8 cellular contexts compared by ENCODE assay signal in genomic region chr18:36129300-36130038, GRCh38. TPM values are rescaled to one million over a fixed set of nuclear protein-coding genes. Genes with fewer than 3 reads are reported as not detected.
DNase-seq lines count a peak whose midpoint lies in the region; ATAC-seq lines count a peak whose summit lies in the region.

Gene ELP2 (plus strand): TSS chr18:36129899. CDS start chr18:36129934, 35 bp downstream.
A gene with protein sequence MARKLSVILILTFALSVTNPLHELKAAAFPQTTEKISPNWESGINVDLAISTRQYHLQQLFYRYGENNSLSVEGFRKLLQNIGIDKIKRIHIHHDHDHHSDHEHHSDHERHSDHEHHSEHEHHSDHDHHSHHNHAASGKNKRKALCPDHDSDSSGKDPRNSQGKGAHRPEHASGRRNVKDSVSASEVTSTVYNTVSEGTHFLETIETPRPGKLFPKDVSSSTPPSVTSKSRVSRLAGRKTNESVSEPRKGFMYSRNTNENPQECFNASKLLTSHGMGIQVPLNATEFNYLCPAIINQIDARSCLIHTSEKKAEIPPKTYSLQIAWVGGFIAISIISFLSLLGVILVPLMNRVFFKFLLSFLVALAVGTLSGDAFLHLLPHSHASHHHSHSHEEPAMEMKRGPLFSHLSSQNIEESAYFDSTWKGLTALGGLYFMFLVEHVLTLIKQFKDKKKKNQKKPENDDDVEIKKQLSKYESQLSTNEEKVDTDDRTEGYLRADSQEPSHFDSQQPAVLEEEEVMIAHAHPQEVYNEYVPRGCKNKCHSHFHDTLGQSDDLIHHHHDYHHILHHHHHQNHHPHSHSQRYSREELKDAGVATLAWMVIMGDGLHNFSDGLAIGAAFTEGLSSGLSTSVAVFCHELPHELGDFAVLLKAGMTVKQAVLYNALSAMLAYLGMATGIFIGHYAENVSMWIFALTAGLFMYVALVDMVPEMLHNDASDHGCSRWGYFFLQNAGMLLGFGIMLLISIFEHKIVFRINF (minus strand): TSS chr18:36129340. CDS start chr18:36127007, 2,333 bp downstream.

- peak within 1 kb of the TSS; percentile 96 to 100 (median 98) for H3K4me3 Mint-ChIP-seq in IgD-negative memory B cell

- H3K4me1 Mint-ChIP-seq in IgD-negative memory B cell, result peaks cover 36 to 46% (median 36%) of the 10 kb centered on the region in 3 donors

- peaks cover 2% of the 10 kb centered on the region for H3K36me3 Mint-ChIP-seq in IgD-negative memory B cell

- DNase-seq in DMS153 (lab: John Stamatoyannopoulos, UW) (peak; percentile 81), OCI-M1 (lab: John Stamatoyannopoulos, UW) (peak; percentile 95), activated T-cell treated with anti-CD3 and anti-CD28 coated beads for 24 hours (ENCODE audit: low read depth) (peak; percentile 91), epidermal melanocyte (ENCODE audit: insufficient read length, low spot score) (peak; percentile 92), middle frontal gyrus (ENCODE audit: extremely low spot score, low spot score) (peak; percentile 92)
- peak; percentile 92 to 94 for DNase-seq in stimulated activated CD8-positive, alpha-beta memory T cell treated with anti-CD3 and anti-CD28 coated beads, Interleukin-2, amount 100 ng/mL, for 1 hour (ENCODE audit: low read depth in 2 of 2)

- no peaks in the 10 kb centered on the region for H3K9me3 Mint-ChIP-seq in IgD-negative memory B cell

- H3K27me3 Mint-ChIP-seq in IgD-negative memory B cell, result no peaks in the 10 kb centered on the region

- peak within 1 kb of the TSS; percentile 98 to 99 (median 99) for H3K27ac Mint-ChIP-seq in IgD-negative memory B cell

- peak; percentile 92 for ATAC-seq in GM21576 (IDR thresholded peaks at IDR 0.05; ENCODE audit: unreplicated experiment)

RNA-seq across cellular contexts. Expression of gene ELP2, which starts in this region (rescaled TPM):
- polyA plus RNA-seq in IgD-negative memory B cell, result 64.5 TPM

RNA-seq across cellular contexts. Expression of the second gene that starts in this region (rescaled TPM):
- polyA plus RNA-seq in IgD-negative memory B cell, result 24.3 TPM

Comparison
In these comparisons a context has a peak if more than half of its experiments do, and no peak if none do; other contexts are left out.
1. Peak in every context shown above with its lines: DNase-seq and ATAC-seq.